Comparison of ENCODE assay signal across 8 cellular contexts in the genomic region with DNA sequence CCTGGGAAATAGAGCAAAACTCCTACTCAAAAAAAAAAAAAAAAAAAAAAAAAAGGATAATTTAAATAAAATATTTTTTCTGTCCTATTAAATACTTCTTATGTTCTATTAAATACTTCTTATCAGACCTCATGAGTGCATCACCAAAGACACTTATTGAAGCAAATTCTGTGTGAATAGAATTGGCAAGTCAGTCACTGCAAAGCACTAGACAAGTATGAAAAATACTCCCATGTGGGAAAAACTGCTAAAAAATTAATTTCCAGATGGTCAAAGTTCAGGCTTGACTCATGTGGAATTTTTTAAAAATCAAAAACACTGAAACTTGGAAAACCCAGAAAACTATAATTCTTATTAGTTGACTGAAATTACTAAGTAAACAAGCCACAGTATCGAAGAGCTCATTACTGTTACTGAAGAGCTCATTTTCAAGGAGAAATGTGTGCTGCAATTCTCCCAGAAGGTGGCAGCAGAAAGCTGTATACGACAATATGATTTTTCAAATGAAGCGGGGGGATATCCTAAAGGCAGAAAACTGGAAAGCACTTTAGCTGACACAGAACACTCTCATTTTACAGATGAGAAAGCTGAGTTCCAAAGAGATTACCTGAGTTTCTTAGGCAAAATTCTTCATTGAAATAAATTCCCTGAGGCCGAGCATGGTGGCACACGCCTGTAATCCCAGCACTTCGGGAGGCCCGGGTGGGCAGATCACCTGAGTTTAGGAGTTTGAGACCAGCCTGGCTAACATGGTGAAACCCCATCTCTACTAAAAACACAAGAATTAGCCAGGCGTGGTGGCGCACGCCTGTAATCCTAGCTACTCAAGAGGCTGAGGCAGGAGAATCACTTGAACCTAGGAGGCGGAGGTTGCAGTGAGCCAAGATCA. TPM values are rescaled to one million over a fixed set of nuclear protein-coding genes. Genes with fewer than 3 reads are reported as not detected.
DNase-seq lines count a peak whose midpoint lies in the region; ATAC-seq, FAIRE-seq and TF ChIP-seq lines count a peak whose summit lies in the region.

No MANE protein-coding gene starts in this region.

- intact Hi-C loops in kidney (cut with DNase I), result loop anchor here (10.0 kb wide), 1 partner anchor 172 kb away; the partner anchor contains the start of gene PLXDC1

- H3K9ac ChIP-seq in kidney (ENCODE audit: low read length in 2 of 2), result no peak overlapping the region

- no peaks in the 10 kb centered on the region for H3K36me3 ChIP-seq in kidney (ENCODE audit: control insufficient read depth in 1 of 2, insufficient read depth in 2 of 2, low read length in 2 of 2)

- H3K4me1 ChIP-seq in kidney (ENCODE audit: control insufficient read depth in 1 of 2, insufficient read depth in 1 of 2, low read depth in 1 of 2, low read length in 2 of 2), result no peaks in the 10 kb centered on the region

- H3K4me3 ChIP-seq in cardiac fibroblast (replicated peaks in 1 of 2; ENCODE audit: low read depth in 2 of 2, low read length in 2 of 2) (no peak overlapping the region), kidney (ENCODE audit: low read length in 2 of 2) (no peak overlapping the region)

- ATAC-seq in SK-N-SH treated with all-trans-retinoic acid at 6 μM for 48 hours (peak; percentile 75), HG03039 (IDR thresholded peaks at IDR 0.05; ENCODE audit: unreplicated experiment) (no peak)

- H3K9me3 ChIP-seq in kidney (ENCODE audit: control insufficient read depth in 1 of 2, low read length in 2 of 2), result no peaks in the 10 kb centered on the region

- DNase-seq in 8988T, result peak; percentile 31
- DNase-seq in GF-D8 (lab: John Stamatoyannopoulos, UW), result peak; percentile 8
- peak; percentile 11 for DNase-seq in NCI-H1417 treated with DMSO at 0.1 percent for 48 hours (lab: John Stamatoyannopoulos, UW)
- DNase-seq in cardiac fibroblast (ENCODE audit: low read depth in 2 of 2), result peak; percentile 84
- DNase-seq in kidney, result no peak
- DNase-seq in stimulated activated naive CD4-positive, alpha-beta T cell (lab: John Stamatoyannopoulos, UW), result peak in 5 of 6 experiments; percentile 9 to 70 (median 46)

- FAIRE-seq in kidney (lab: Jason Lieb, UNC), result peak; percentile 95

- TF ChIP-seq CTCF in cardiac fibroblast (IDR thresholded peaks at IDR 0.05; ENCODE audit: low read depth, low read length), result peak; percentile 78
- TF ChIP-seq CTCF in kidney (IDR thresholded peaks at IDR 0.05; ENCODE audit: borderline replicate concordance, extremely low read depth, insufficient read depth), result peak; percentile 85

- H3K27ac ChIP-seq in kidney (ENCODE audit: low read depth in 2 of 2, low read length in 2 of 2), result no peak overlapping the region

TF ChIP-seq in SK-N-SH treated with all-trans-retinoic acid at 6 μM for 48 hours, 23 proteins besides CTCF, POLR2A, EP300 and RAD21:
- TF ChIP-seq TSHZ2 (CRISPR knock-in tag; IDR thresholded peaks at IDR 0.05) (no peak), CSRNP3 (CRISPR knock-in tag; IDR thresholded peaks at IDR 0.05) (no peak), OSR1 (CRISPR knock-in tag; IDR thresholded peaks at IDR 0.05) (no peak), ESRRG (CRISPR knock-in tag; IDR thresholded peaks at IDR 0.05) (no peak), ZFP3 (CRISPR knock-in tag; IDR thresholded peaks at IDR 0.05) (no peak), BACH2 (CRISPR knock-in tag; IDR thresholded peaks at IDR 0.05; ENCODE audit: borderline replicate concordance) (no peak), TCF4 (CRISPR knock-in tag; IDR thresholded peaks at IDR 0.05; ENCODE audit: borderline replicate concordance) (no peak), ARNTL (CRISPR knock-in tag; IDR thresholded peaks at IDR 0.05; ENCODE audit: borderline replicate concordance, low read depth) (no peak), ZNF565 (CRISPR knock-in tag; conservative IDR thresholded peaks at IDR 0.05; ENCODE audit: low read depth) (no peak), PPARA (CRISPR knock-in tag; IDR thresholded peaks at IDR 0.05; ENCODE audit: borderline replicate concordance) (no peak), ZNF70 (CRISPR knock-in tag; IDR thresholded peaks at IDR 0.05) (no peak)
- TF ChIP-seq, protein P1, sequence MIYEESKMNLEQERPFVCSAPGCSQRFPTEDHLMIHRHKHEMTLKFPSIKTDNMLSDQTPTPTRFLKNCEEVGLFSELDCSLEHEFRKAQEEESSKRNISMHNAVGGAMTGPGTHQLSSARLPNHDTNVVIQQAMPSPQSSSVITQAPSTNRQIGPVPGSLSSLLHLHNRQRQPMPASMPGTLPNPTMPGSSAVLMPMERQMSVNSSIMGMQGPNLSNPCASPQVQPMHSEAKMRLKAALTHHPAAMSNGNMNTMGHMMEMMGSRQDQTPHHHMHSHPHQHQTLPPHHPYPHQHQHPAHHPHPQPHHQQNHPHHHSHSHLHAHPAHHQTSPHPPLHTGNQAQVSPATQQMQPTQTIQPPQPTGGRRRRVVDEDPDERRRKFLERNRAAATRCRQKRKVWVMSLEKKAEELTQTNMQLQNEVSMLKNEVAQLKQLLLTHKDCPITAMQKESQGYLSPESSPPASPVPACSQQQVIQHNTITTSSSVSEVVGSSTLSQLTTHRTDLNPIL (CRISPR knock-in tag; IDR thresholded peaks at IDR 0.05; ENCODE audit: low read depth), result no peak
- TF ChIP-seq, protein P2, sequence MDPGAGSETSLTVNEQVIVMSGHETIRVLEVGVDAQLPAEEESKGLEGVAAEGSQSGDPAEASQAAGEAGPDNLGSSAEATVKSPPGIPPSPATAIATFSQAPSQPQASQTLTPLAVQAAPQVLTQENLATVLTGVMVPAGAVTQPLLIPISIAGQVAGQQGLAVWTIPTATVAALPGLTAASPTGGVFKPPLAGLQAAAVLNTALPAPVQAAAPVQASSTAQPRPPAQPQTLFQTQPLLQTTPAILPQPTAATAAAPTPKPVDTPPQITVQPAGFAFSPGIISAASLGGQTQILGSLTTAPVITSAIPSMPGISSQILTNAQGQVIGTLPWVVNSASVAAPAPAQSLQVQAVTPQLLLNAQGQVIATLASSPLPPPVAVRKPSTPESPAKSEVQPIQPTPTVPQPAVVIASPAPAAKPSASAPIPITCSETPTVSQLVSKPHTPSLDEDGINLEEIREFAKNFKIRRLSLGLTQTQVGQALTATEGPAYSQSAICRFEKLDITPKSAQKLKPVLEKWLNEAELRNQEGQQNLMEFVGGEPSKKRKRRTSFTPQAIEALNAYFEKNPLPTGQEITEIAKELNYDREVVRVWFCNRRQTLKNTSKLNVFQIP (CRISPR knock-in tag; IDR thresholded peaks at IDR 0.05; ENCODE audit: borderline replicate concordance, low read depth), result no peak

RNA-seq across cellular contexts. Expression of gene FBXO47, which starts 15.9 kb away (rescaled TPM):
- total RNA-seq in kidney, result not detected
- not detected for polyA plus RNA-seq in kidney (ENCODE audit: insufficient read depth, low read depth, low replicate concordance)
